Comparison of ENCODE assay signal across 27 cellular contexts in genomic region chr10:17661510-17661909, GRCh38.
"Had no signal": no experiment of that assay in that cellular context is flagged by ENCODE, and none has a peak within 500 bp of the region (broad histone marks: within the 10 kb centered on the region; RNA-seq: fewer than 3 reads in every experiment).

No MANE protein-coding gene starts in this region.

- FAIRE-seq: pancreas had no signal

- H3K9me3 Mint-ChIP-seq: effector memory CD8-positive, alpha-beta T cell had no signal

- H2AFZ ChIP-seq: hepatocyte had no signal

- H3K36me3 ChIP-seq: colonic mucosa, gastroesophageal sphincter, pancreas, prostate gland had no signal

- H3K27me3 ChIP-seq: ascending aorta, cardiac muscle cell, colonic mucosa, gastroesophageal sphincter, hepatocyte, pancreas, upper lobe of left lung had no signal

- H3K27me3 Mint-ChIP-seq: activated CD4-positive, alpha-beta T cell treated with anti-CD3 and anti-CD28 coated beads for 36 hours; activated naive CD8-positive, alpha-beta T cell treated with anti-CD3 and anti-CD28 coated beads for 36 hours; brain; effector memory CD8-positive, alpha-beta T cell; naive thymus-derived CD8-positive, alpha-beta T cell; stimulated activated naive CD8-positive, alpha-beta T cell treated with anti-CD3 and anti-CD28 coated beads, Interleukin-15, amount 100 ng/mL, for 72 hours had no signal

- H3K4me2 ChIP-seq: hepatocyte had no signal

- H3K4me3 Mint-ChIP-seq: activated CD4-positive, alpha-beta T cell treated with anti-CD3 and anti-CD28 coated beads for 36 hours; activated naive CD8-positive, alpha-beta T cell treated with anti-CD3 and anti-CD28 coated beads for 36 hours; brain; effector memory CD8-positive, alpha-beta T cell; neural crest cell; stimulated activated naive CD8-positive, alpha-beta T cell treated with anti-CD3 and anti-CD28 coated beads, Interleukin-15, amount 100 ng/mL, for 72 hours had no signal

- ATAC-seq: activated CD4-positive, alpha-beta T cell treated with anti-CD3 and anti-CD28 coated beads for 36 hours; effector memory CD8-positive, alpha-beta T cell; gastroesophageal sphincter; naive thymus-derived CD8-positive, alpha-beta T cell; pancreas; sciatic nerve; stimulated activated naive CD8-positive, alpha-beta T cell treated with anti-CD3 and anti-CD28 coated beads, Interleukin-15, amount 100 ng/mL, for 72 hours had no signal

- H3K4me1 ChIP-seq: colonic mucosa, prostate gland had no signal

- H3K4me3 ChIP-seq: ascending aorta, cardiac muscle cell, colonic mucosa, gastroesophageal sphincter, hepatocyte, pancreas, prostate gland, skin epidermis, upper lobe of left lung had no signal

- DNase-seq: activated CD4-positive, alpha-beta T cell treated with anti-CD3 and anti-CD28 coated beads for 36 hours; activated CD8-positive, alpha-beta memory T cell treated with anti-CD3 and anti-CD28 coated beads for 24 hours; activated naive CD4-positive, alpha-beta T cell; activated naive CD8-positive, alpha-beta T cell treated with anti-CD3 and anti-CD28 coated beads for 36 hours; cerebellar nuclear complex; colonic mucosa; effector memory CD8-positive, alpha-beta T cell; midbrain; naive thymus-derived CD8-positive, alpha-beta T cell; nucleus accumbens; pancreas; retina; stimulated activated CD4-positive, alpha-beta T cell treated with anti-CD3 and anti-CD28 coated beads, Interleukin-12 subunit alpha, Interleukin-12 subunit beta, amount 100 ng/mL, for 4 hours; stimulated activated CD4-positive, alpha-beta T cell treated with anti-CD3 and anti-CD28 coated beads, Interleukin-4, amount 100 ng/mL, for 1 hour; stimulated activated naive CD8-positive, alpha-beta T cell treated with anti-CD3 and anti-CD28 coated beads, Interleukin-15, amount 100 ng/mL, for 72 hours; substantia nigra; T-helper 2 cell; upper lobe of left lung had no signal

- H3K9me3 ChIP-seq: ascending aorta, colonic mucosa, gastroesophageal sphincter, pancreas, prostate gland, upper lobe of left lung had no signal

- H3K27ac ChIP-seq: cardiac muscle cell, colonic mucosa, gastroesophageal sphincter, hepatocyte, pancreas, prostate gland, upper lobe of left lung had no signal

- H3K27ac Mint-ChIP-seq: brain; stimulated activated naive CD8-positive, alpha-beta T cell treated with anti-CD3 and anti-CD28 coated beads, Interleukin-15, amount 100 ng/mL, for 72 hours had no signal
